ENCODE assay signal across 15 cellular contexts in the genomic region with DNA sequence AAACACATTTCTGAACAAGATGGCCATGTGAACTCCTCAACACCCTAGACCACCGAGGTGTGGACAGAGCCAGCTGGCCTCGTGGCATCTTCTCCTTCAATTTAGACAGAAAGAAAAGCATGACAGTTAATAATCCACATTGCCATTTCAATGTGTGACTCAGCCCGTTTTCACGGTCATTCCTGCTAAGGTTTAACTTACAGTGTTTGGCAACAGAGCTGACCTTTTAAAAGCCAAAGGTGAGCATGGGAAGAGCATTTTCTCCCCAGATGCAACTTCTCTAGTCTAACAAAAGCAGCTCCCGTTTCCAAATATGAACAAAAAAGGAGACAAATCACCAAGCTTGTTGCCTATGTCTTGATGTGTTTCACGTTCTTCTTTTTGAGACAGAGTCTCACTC.
A peak's percentile ranks its signal among the peaks of the same experiment; 100 is the strongest.
DNase-seq lines count a peak whose midpoint lies in the region; ATAC-seq and TF ChIP-seq lines count a peak whose summit lies in the region.
"Had no signal": no experiment of that assay in that cellular context is flagged by ENCODE, and none has a peak within 500 bp of the region (broad histone marks: within the 10 kb centered on the region; RNA-seq: fewer than 3 reads in every experiment).

No MANE protein-coding gene starts in this region.

- H3K36me3 ChIP-seq in cardiac muscle cell (no peaks in the 10 kb centered on the region), esophagus muscularis mucosa (no peaks in the 10 kb centered on the region)
- H3K36me3 ChIP-seq: BLaER1 had no signal

- 78% methylated on average over 6 of the region's 6 CpGs for WGBS in right cardiac atrium
- 68% methylated on average over 6 of the region's 6 CpGs for WGBS in esophagus muscularis mucosa

- no peak for TF ChIP-seq POLR2A in esophagus muscularis mucosa (IDR thresholded peaks at IDR 0.05; ENCODE audit: low read depth)

- H3K27me3 ChIP-seq in cardiac muscle cell (no peaks in the 10 kb centered on the region), right cardiac atrium (ENCODE audit: control insufficient read depth, insufficient read depth) (no peaks in the 10 kb centered on the region), esophagus muscularis mucosa (no peaks in the 10 kb centered on the region)
- H3K27me3 ChIP-seq: BLaER1 had no signal

- DNase-seq in cardiac muscle cell (ENCODE audit: low read depth in 1 of 2, low spot score in 1 of 2) (no peak), right cardiac atrium (no peak), kidney tubule cell (ENCODE audit: low spot score) (peak; percentile 13), renal cortical epithelial cell (ENCODE audit: low read depth) (peak; percentile 57), esophagus muscularis mucosa (ENCODE audit: extremely low spot score) (no peak), T-helper 2 cell (no peak)
- DNase-seq in stimulated activated CD4-positive, alpha-beta T cell treated with anti-CD3 and anti-CD28 coated beads, Interleukin-4, amount 100 ng/mL, for 24 hours, result no peak
- DNase-seq: 8988T; Calu3; CD4-positive, alpha-beta memory T cell; DMS79 treated with DMSO at 0.1 percent for 48 hours; GF-D8; HCEC 1CT had no signal

- TF ChIP-seq CTCF in cardiac muscle cell (IDR thresholded peaks at IDR 0.05; ENCODE audit: low read depth, low read length) (no peak), esophagus muscularis mucosa (IDR thresholded peaks at IDR 0.05) (no peak)

- H3K4me3 ChIP-seq in cardiac muscle cell (no peak overlapping the region), right cardiac atrium (ENCODE audit: low read length) (no peak overlapping the region), esophagus muscularis mucosa (no peak overlapping the region)
- H3K4me3 ChIP-seq: BLaER1, GM23338 had no signal

- TF ChIP-seq EP300 in esophagus muscularis mucosa (IDR thresholded peaks at IDR 0.05), result no peak

- no peak for ATAC-seq in right cardiac atrium
- ATAC-seq: GM23338 had no signal

- H3K27ac ChIP-seq in cardiac muscle cell, result peak overlapping the region; percentile 80
- no peak overlapping the region for H3K27ac ChIP-seq in right cardiac atrium (ENCODE audit: low read length)
- no peak overlapping the region for H3K27ac ChIP-seq in esophagus muscularis mucosa (replicated peaks in 1 of 4)
- H3K27ac ChIP-seq: BLaER1 had no signal

- intact Hi-C loops in right cardiac atrium (cut with DNase I), result no loop called here
- intact Hi-C loops in esophagus muscularis mucosa (cut with DNase I), result no loop called here

- peaks cover 62% of the 10 kb centered on the region for H3K4me1 ChIP-seq in cardiac muscle cell (ENCODE audit: low read depth)
- no peaks in the 10 kb centered on the region for H3K4me1 ChIP-seq in right cardiac atrium (ENCODE audit: control insufficient read depth, insufficient read depth, low read length)
- peaks cover 0 to 18% (median 11%) of the 10 kb centered on the region in 4 donors for H3K4me1 ChIP-seq in esophagus muscularis mucosa
- H3K4me1 ChIP-seq: BLaER1 had no signal

- H3K9me3 ChIP-seq in cardiac muscle cell (ENCODE audit: low read depth) (no peaks in the 10 kb centered on the region), right cardiac atrium (ENCODE audit: control insufficient read depth, low read length) (no peaks in the 10 kb centered on the region), esophagus muscularis mucosa (no peaks in the 10 kb centered on the region)
- H3K9me3 ChIP-seq: BLaER1 had no signal

Comparison
In these comparisons a context has a peak if more than half of its experiments do, and no peak if none do; other contexts are left out.
1. DNase-seq: peak in kidney tubule cell (single experiment) and renal cortical epithelial cell (single experiment); none in cardiac muscle cell (0 of 2), right cardiac atrium (0 of 3), stimulated activated CD4-positive, alpha-beta T cell treated with anti-CD3 and anti-CD28 coated beads, Interleukin-4, amount 100 ng/mL, for 24 hours (single experiment), esophagus muscularis mucosa (single experiment) and T-helper 2 cell (0 of 5).